1 cellular context compared by ENCODE assay signal in genomic region chr7:32658034-32658944, GRCh38.
TF ChIP-seq lines count a peak whose summit lies in the region.

No MANE protein-coding gene starts in this region.

TF ChIP-seq in WTC11, 78 proteins besides CTCF, POLR2A, EP300 and RAD21 (continued from another document):
- TF ChIP-seq ERG (CRISPR knock-in tag; IDR thresholded peaks at IDR 0.05) (no peak), IRF1 (CRISPR knock-in tag; IDR thresholded peaks at IDR 0.05) (no peak), ZNF532 (CRISPR knock-in tag; IDR thresholded peaks at IDR 0.05; ENCODE audit: borderline replicate concordance) (no peak)
